In genomic region chr1:153536618-153537375, GRCh38 we compare ENCODE assay signal across 7 cellular contexts. TPM values are rescaled to one million over a fixed set of nuclear protein-coding genes. Genes with fewer than 3 reads are reported as not detected.
DNase-seq lines count a peak whose midpoint lies in the region; FAIRE-seq and TF ChIP-seq lines count a peak whose summit lies in the region.
"Had no signal": no experiment of that assay in that cellular context is flagged by ENCODE, and none has a peak within 500 bp of the region (broad histone marks: within the 10 kb centered on the region; RNA-seq: fewer than 3 reads in every experiment).

No MANE protein-coding gene starts in this region.

- TF ChIP-seq CTCF in KMS-11 (conservative IDR thresholded peaks at IDR 0.05; ENCODE audit: low read depth, low read length) = no peak

- DNase-seq in cerebellum (ENCODE audit: low spot score) (peak; percentile 17), posterior vena cava (ENCODE audit: low spot score) (peak; percentile 80), H54 (ENCODE audit: insufficient read length, low spot score) (no peak), MV-4-11 (lab: John Stamatoyannopoulos, UW) (no peak), 8988T (no peak)

- H3K4me1 ChIP-seq in KMS-11 (ENCODE audit: low read depth, poor library complexity, severe bottlenecking) = peaks cover 16% of the 10 kb centered on the region

- no peak for FAIRE-seq in H54 (lab: Jason Lieb, UNC)

- intact Hi-C loops in posterior vena cava (cut with DNase I) = no loop called here

- no peaks in the 10 kb centered on the region for H3K27me3 ChIP-seq in KMS-11 (ENCODE audit: insufficient read depth, low read depth)

- H3K27ac ChIP-seq in KMS-11 = peak overlapping the region; percentile 53

- H3K79me2 ChIP-seq in KMS-11 (ENCODE audit: insufficient read depth, low read depth) = no peaks in the 10 kb centered on the region

- H3K36me3 ChIP-seq in KMS-11 (ENCODE audit: insufficient read depth) = no peaks in the 10 kb centered on the region

- no peak for TF ChIP-seq POLR2A in H54 (IDR thresholded peaks at IDR 0.05; ENCODE audit: low read depth, low read length)

- H4K20me1 ChIP-seq in KMS-11 (ENCODE audit: insufficient read depth) = no peaks in the 10 kb centered on the region

- peak overlapping the region; percentile 95 for H3K4me3 ChIP-seq in KMS-11 (IDR thresholded peaks at IDR 0.05; ENCODE audit: insufficient read depth, low read depth, low read length)

- H3K4me2 ChIP-seq in KMS-11 = peak overlapping the region; percentile 91

- H3K9ac ChIP-seq in KMS-11 = peak overlapping the region; percentile 76

- peak overlapping the region; percentile 84 for H2AFZ ChIP-seq in KMS-11 (ENCODE audit: low read depth)

RNA-seq across cellular contexts. Expression of gene S100A6, which starts 1.0 kb away (rescaled TPM):
- total RNA-seq in cerebellum (21.5 TPM), posterior vena cava (1,000 to 10,000 TPM; 1,174 to 1,536 TPM)

RNA-seq across cellular contexts. Expression of gene S100A5, which starts 3.9 kb away (rescaled TPM):
- total RNA-seq in cerebellum (not detected), posterior vena cava (not detected)
- total RNA-seq: kidney epithelial cell had no signal

RNA-seq across cellular contexts. Expression of gene S100A4, which starts 8.8 kb away (rescaled TPM):
- total RNA-seq in cerebellum (1.4 TPM), posterior vena cava (100 to 1,000 TPM; 286 to 472 TPM)

RNA-seq across cellular contexts. Expression of gene S100A3, which starts 12.3 kb away (rescaled TPM):
- not detected for total RNA-seq in cerebellum
- 1 to 10 TPM; 4.1 to 8.3 TPM for total RNA-seq in posterior vena cava

RNA-seq across cellular contexts. Expression of gene S100A2, which starts 28.8 kb away (rescaled TPM):
- total RNA-seq in cerebellum (not detected), posterior vena cava (1 to 10 TPM; 1.5 to 3.5 TPM)

Comparison
In these comparisons a context has a peak if more than half of its experiments do, and no peak if none do; other contexts are left out.
1. DNase-seq: peak in cerebellum (single experiment) and posterior vena cava (single experiment); none in H54 (single experiment), MV-4-11 (single experiment) and 8988T (single experiment).
2. RNA of gene S100A6, which starts 1.0 kb away (total RNA-seq): 1,174 to 1,536 TPM in posterior vena cava; 21.5 TPM in cerebellum (single experiment); every median in the first group is over 10 times any median in the second.
3. RNA of gene S100A4, which starts 8.8 kb away (total RNA-seq): 286 to 472 TPM in posterior vena cava; 1.4 TPM in cerebellum (single experiment); every median in the first group is over 100 times any median in the second.